9 cellular contexts compared by ENCODE assay signal in genomic region chr7:106425017-106425719, GRCh38.
DNase-seq lines count a peak whose midpoint lies in the region; ATAC-seq lines count a peak whose summit lies in the region.
"Had no signal": no experiment of that assay in that cellular context is flagged by ENCODE, and none has a peak within 500 bp of the region (broad histone marks: within the 10 kb centered on the region; RNA-seq: fewer than 3 reads in every experiment).

No MANE protein-coding gene starts in this region.

- H3K27ac Mint-ChIP-seq in activated T-helper 17 cell treated with anti-CD3 and anti-CD28 coated beads, Interleukin-2, amount 50 U/mL, for 72 hours, result peak overlapping the region; percentile 94

- H3K4me1 Mint-ChIP-seq in activated T-helper 17 cell treated with anti-CD3 and anti-CD28 coated beads, Interleukin-2, amount 50 U/mL, for 72 hours, result peaks cover 55% of the 10 kb centered on the region

- H3K4me3 ChIP-seq in skin epidermis, result peak overlapping the region in 1 of 7 experiments; percentile 2

- intact Hi-C loops in Right ventricle myocardium inferior (cut with DNase I), result no loop called here

- peak overlapping the region in 20 of 21 experiments; percentile 17 to 91 (median 79) for H3K27ac ChIP-seq in skin epidermis

- ATAC-seq in HG02970 (IDR thresholded peaks at IDR 0.05; ENCODE audit: low FRiP score, unreplicated experiment) (peak; percentile 82), Right ventricle myocardium inferior (peak; percentile 80)
- peak; percentile 93 for ATAC-seq in activated T-helper 17 cell treated with anti-CD3 and anti-CD28 coated beads, Interleukin-2, amount 50 U/mL, for 72 hours (replicated peaks)

- DNase-seq in activated gamma-delta T cell treated with anti-CD3 and anti-CD28 coated beads, Interleukin-2, amount 50 U/mL, for 16 hours (ENCODE audit: low read depth), result peak; percentile 26
- no peak for DNase-seq in activated gamma-delta T cell (lab: John Stamatoyannopoulos, UW)
- peak; percentile 91 for DNase-seq in NOMO-1 treated with DMSO at 0.1 percent for 48 hours (lab: John Stamatoyannopoulos, UW; ENCODE audit: unreplicated experiment)
- DNase-seq in Right ventricle myocardium inferior (ENCODE audit: missing footprints), result peak; percentile 68
- no peak for DNase-seq in NCI-H2171 (lab: John Stamatoyannopoulos, UW)
- DNase-seq: naive thymus-derived CD8-positive, alpha-beta T cell had no signal

- no peaks in the 10 kb centered on the region for H3K36me3 Mint-ChIP-seq in activated T-helper 17 cell treated with anti-CD3 and anti-CD28 coated beads, Interleukin-2, amount 50 U/mL, for 72 hours (ENCODE audit: low read depth)
- H3K36me3 Mint-ChIP-seq: naive thymus-derived CD8-positive, alpha-beta T cell had no signal

- H3K9me3 Mint-ChIP-seq in activated T-helper 17 cell treated with anti-CD3 and anti-CD28 coated beads, Interleukin-2, amount 50 U/mL, for 72 hours, result peaks cover 4% of the 10 kb centered on the region
- H3K9me3 Mint-ChIP-seq: naive thymus-derived CD8-positive, alpha-beta T cell had no signal

- H3K4me3 Mint-ChIP-seq in activated T-helper 17 cell treated with anti-CD3 and anti-CD28 coated beads, Interleukin-2, amount 50 U/mL, for 72 hours, result peak overlapping the region; percentile 78

- H3K27me3 Mint-ChIP-seq in activated T-helper 17 cell treated with anti-CD3 and anti-CD28 coated beads, Interleukin-2, amount 50 U/mL, for 72 hours, result no peaks in the 10 kb centered on the region

Comparison
In these comparisons a context has a peak if more than half of its experiments do, and no peak if none do; other contexts are left out.
1. DNase-seq: peak in activated gamma-delta T cell treated with anti-CD3 and anti-CD28 coated beads, Interleukin-2, amount 50 U/mL, for 16 hours (single experiment), NOMO-1 treated with DMSO at 0.1 percent for 48 hours (single experiment) and Right ventricle myocardium inferior (single experiment); none in activated gamma-delta T cell (single experiment) and NCI-H2171 (single experiment).
2. Peak in every context shown above with its lines, with median percentiles within 50 percentile points of each other: ATAC-seq.